ENCODE assay signal across 1 cellular context in genomic region chr2:199463000-199463692, GRCh38.
A peak's percentile ranks its signal among the peaks of the same experiment; 100 is the strongest.
TF ChIP-seq lines count a peak whose summit lies in the region.

No MANE protein-coding gene starts in this region.

TF ChIP-seq in HepG2, 621 proteins besides CTCF, POLR2A, EP300 and RAD21 (continued from another document and continues in another):
- TF ChIP-seq ARID4A (CRISPR knock-in tag; IDR thresholded peaks at IDR 0.05; ENCODE audit: borderline replicate concordance) (peak; percentile 30; the same call in 1 of the 2 replicates), EHMT2 (IDR thresholded peaks at IDR 0.05; ENCODE audit: borderline replicate concordance, low read depth, low read length) (no peak), MEIS2 (CRISPR knock-in tag; IDR thresholded peaks at IDR 0.05) (no peak), GZF1 (CRISPR knock-in tag; IDR thresholded peaks at IDR 0.05) (no peak; the same call in 1 of the 2 replicates), ZNF530 (CRISPR knock-in tag; IDR thresholded peaks at IDR 0.05; ENCODE audit: low read depth) (no peak), SPEN (CRISPR knock-in tag; IDR thresholded peaks at IDR 0.05; ENCODE audit: low read depth) (peak; percentile 56; the same call in 1 of the 2 replicates), MEF2D (CRISPR knock-in tag; IDR thresholded peaks at IDR 0.05) (no peak), ZNF629 (CRISPR knock-in tag; conservative IDR thresholded peaks at IDR 0.05) (peak; percentile 23; the same call in 1 of the 2 replicates), ZNF496 (CRISPR knock-in tag; IDR thresholded peaks at IDR 0.05; ENCODE audit: insufficient replicate concordance) (no peak), CBFB (CRISPR knock-in tag; IDR thresholded peaks at IDR 0.05) (peak; percentile 67; the same call in 1 of the 2 replicates), PAWR (CRISPR knock-in tag; IDR thresholded peaks at IDR 0.05; ENCODE audit: borderline replicate concordance) (no peak), ZNF674 (CRISPR knock-in tag; IDR thresholded peaks at IDR 0.05; ENCODE audit: low read depth) (no peak), ZNF547 (CRISPR knock-in tag; IDR thresholded peaks at IDR 0.05) (peak; percentile 72), SOX5 (CRISPR knock-in tag; IDR thresholded peaks at IDR 0.05; ENCODE audit: borderline replicate concordance) (no peak), PCBP1 (IDR thresholded peaks at IDR 0.05; ENCODE audit: borderline replicate concordance, low read depth, low read length) (no peak), ZNF232 (CRISPR knock-in tag; IDR thresholded peaks at IDR 0.05; ENCODE audit: borderline replicate concordance) (peak; percentile 87; the same call in 1 of the 2 replicates), FOXJ3 (CRISPR knock-in tag; IDR thresholded peaks at IDR 0.05; ENCODE audit: borderline replicate concordance) (no peak), RBAK (CRISPR knock-in tag; IDR thresholded peaks at IDR 0.05) (no peak), ZSCAN21 (CRISPR knock-in tag; IDR thresholded peaks at IDR 0.05; ENCODE audit: borderline replicate concordance) (peak; percentile 60; the same call in 1 of the 2 replicates), NKX3-1 (CRISPR knock-in tag; IDR thresholded peaks at IDR 0.05) (no peak), TBL1XR1 (IDR thresholded peaks at IDR 0.05; ENCODE audit: borderline replicate concordance, low read length, partially characterized antibody) (no peak), ZNF552 (CRISPR knock-in tag; IDR thresholded peaks at IDR 0.05; ENCODE audit: borderline replicate concordance) (peak; percentile 75; the same call in 1 of the 2 replicates), MLXIP (CRISPR knock-in tag; IDR thresholded peaks at IDR 0.05; ENCODE audit: borderline replicate concordance) (no peak), TRIM24 (CRISPR knock-in tag; IDR thresholded peaks at IDR 0.05) (no peak), SOX6 (IDR thresholded peaks at IDR 0.05) (no peak), SOX6 (CRISPR knock-in tag; IDR thresholded peaks at IDR 0.05) (peak; percentile 56), PAX8 (CRISPR knock-in tag; IDR thresholded peaks at IDR 0.05; ENCODE audit: borderline replicate concordance) (0 out of 2 replicates have a peak, but pooled peaks have one; percentile 46), NONO (IDR thresholded peaks at IDR 0.05) (no peak), NONO (CRISPR knock-in tag; conservative IDR thresholded peaks at IDR 0.05) (no peak), DNMT3B (CRISPR knock-in tag; conservative IDR thresholded peaks at IDR 0.05) (no peak), ZNF746 (CRISPR knock-in tag; IDR thresholded peaks at IDR 0.05) (no peak), RFX1 (IDR thresholded peaks at IDR 0.05) (no peak), BCLAF1 (IDR thresholded peaks at IDR 0.05) (no peak), ZNF275 (CRISPR knock-in tag; IDR thresholded peaks at IDR 0.05; ENCODE audit: borderline replicate concordance) (no peak), SRF (IDR thresholded peaks at IDR 0.05; ENCODE audit: low read depth, low read length) (no peak), HOXA5 (CRISPR knock-in tag; IDR thresholded peaks at IDR 0.05) (peak; percentile 81; the same call in 1 of the 2 replicates), THAP8 (CRISPR knock-in tag; IDR thresholded peaks at IDR 0.05; ENCODE audit: borderline replicate concordance) (no peak), GABPA (IDR thresholded peaks at IDR 0.05; ENCODE audit: low read depth, low read length) (no peak), GABPA (CRISPR knock-in tag; IDR thresholded peaks at IDR 0.05; ENCODE audit: low read depth) (no peak), SRY (CRISPR knock-in tag; IDR thresholded peaks at IDR 0.05) (no peak), ZBTB7A (CRISPR knock-in tag; IDR thresholded peaks at IDR 0.05) (no peak), ZNF564 (CRISPR knock-in tag; IDR thresholded peaks at IDR 0.05) (no peak), KDM4B (CRISPR knock-in tag; IDR thresholded peaks at IDR 0.05) (no peak), FOSL2 (CRISPR knock-in tag; IDR thresholded peaks at IDR 0.05) (0 out of 2 replicates have a peak, but pooled peaks have one; percentile 26), ZHX2 (IDR thresholded peaks at IDR 0.05; ENCODE audit: low read depth) (no peak), ZHX2 (CRISPR knock-in tag; IDR thresholded peaks at IDR 0.05; ENCODE audit: borderline replicate concordance) (no peak), ZNF296 (CRISPR knock-in tag; conservative IDR thresholded peaks at IDR 0.05) (no peak; the same call in 1 of the 2 replicates), RFXAP (CRISPR knock-in tag; IDR thresholded peaks at IDR 0.05; ENCODE audit: borderline replicate concordance) (no peak), BATF2 (CRISPR knock-in tag; IDR thresholded peaks at IDR 0.05) (no peak), RXRA (CRISPR knock-in tag; IDR thresholded peaks at IDR 0.05) (peak; percentile 81)
